19 cellular contexts compared by ENCODE assay signal in genomic region chr3:23734481-23734880, GRCh38.
DNase-seq lines count a peak whose midpoint lies in the region; ATAC-seq and TF ChIP-seq lines count a peak whose summit lies in the region.
"Had no signal": no experiment of that assay in that cellular context is flagged by ENCODE, and none has a peak within 500 bp of the region (broad histone marks: within the 10 kb centered on the region; RNA-seq: fewer than 3 reads in every experiment).

No MANE protein-coding gene starts in this region.

- H3K4me3 Mint-ChIP-seq in MCF 10A (ENCODE audit: unreplicated experiment) = no peak overlapping the region
- no peak overlapping the region for H3K4me3 Mint-ChIP-seq in stimulated activated naive CD8-positive, alpha-beta T cell treated with anti-CD3 and anti-CD28 coated beads, Interleukin-15, amount 100 ng/mL, for 72 hours
- H3K4me3 Mint-ChIP-seq: CD8-positive, alpha-beta memory T cell; HFFc6 had no signal

- peaks cover 11% of the 10 kb centered on the region for H3K4me1 Mint-ChIP-seq in MCF 10A (ENCODE audit: insufficient read depth, unreplicated experiment)
- peaks cover 3% of the 10 kb centered on the region for H3K4me1 Mint-ChIP-seq in stimulated activated naive CD8-positive, alpha-beta T cell treated with anti-CD3 and anti-CD28 coated beads, Interleukin-15, amount 100 ng/mL, for 72 hours
- H3K4me1 Mint-ChIP-seq: CD8-positive, alpha-beta memory T cell had no signal

- H3K36me3 ChIP-seq in mammary epithelial cell (ENCODE audit: insufficient read depth, low read length) (no peaks in the 10 kb centered on the region), RWPE2 (ENCODE audit: low read depth) (no peaks in the 10 kb centered on the region)
- H3K36me3 ChIP-seq: BLaER1, HAP-1 had no signal

- in situ Hi-C loops in mammary epithelial cell (cut with MboI; ENCODE audit: low sequenced_read_pairs in 2 of 2) = no loop called here

- H3K27ac ChIP-seq in mammary epithelial cell (ENCODE audit: insufficient read depth, low read depth, low read length) (no peak overlapping the region), RWPE2 (ENCODE audit: poor library complexity, severe bottlenecking) (no peak overlapping the region)
- H3K27ac ChIP-seq: 22Rv1, BLaER1, GM23248, HL-60 had no signal

- H3K4me1 ChIP-seq in mammary epithelial cell (ENCODE audit: insufficient read depth, low read length) (peaks cover 12% of the 10 kb centered on the region), RWPE2 (ENCODE audit: insufficient read depth, poor library complexity, severe bottlenecking) (peaks cover 19% of the 10 kb centered on the region)

- CTCF ChIA-PET in mammary epithelial cell (lab: Charles Lee; ENCODE audit: low non-redundant PET) (no interaction called here), MCF 10A (lab: Yijun Ruan, JAX) (no interaction called here)

- no peak overlapping the region for H3K27ac Mint-ChIP-seq in MCF 10A (ENCODE audit: low read depth, unreplicated experiment)
- no peak overlapping the region for H3K27ac Mint-ChIP-seq in stimulated activated naive CD8-positive, alpha-beta T cell treated with anti-CD3 and anti-CD28 coated beads, Interleukin-15, amount 100 ng/mL, for 72 hours
- H3K27ac Mint-ChIP-seq: CD8-positive, alpha-beta memory T cell; HFFc6 had no signal

- H3K9ac ChIP-seq in mammary epithelial cell (ENCODE audit: insufficient read depth, low read length) = no peak overlapping the region
- H3K9ac ChIP-seq: BLaER1, GM23248 had no signal

- no peaks in the 10 kb centered on the region for H4K20me1 ChIP-seq in mammary epithelial cell (ENCODE audit: insufficient read depth, low read length)
- H4K20me1 ChIP-seq: BLaER1 had no signal

- DNase-seq in mammary epithelial cell (peak; percentile 11), MCF 10A (ENCODE audit: unreplicated experiment) (no peak), RWPE2 (ENCODE audit: low spot score) (no peak), middle frontal gyrus (ENCODE audit: extremely low spot score, low spot score) (no peak)
- DNase-seq in stimulated activated naive CD8-positive, alpha-beta T cell treated with anti-CD3 and anti-CD28 coated beads, Interleukin-15, amount 100 ng/mL, for 72 hours = no peak
- DNase-seq: AML-193; Calu3; CD8-positive, alpha-beta memory T cell; DMS 273 treated with DMSO at 0.1 percent for 48 hours; GM23248; HFFc6 had no signal

- POLR2A ChIA-PET in MCF 10A (lab: Yijun Ruan, JAX) = interaction anchor here (0.6 kb wide), 1 partner anchor 106 kb away, joined by 3 read pairs; no protein-coding TSS in a partner anchor

- H3K4me2 ChIP-seq in mammary epithelial cell (ENCODE audit: insufficient read depth, low read depth, low read length) = no peak overlapping the region
- H3K4me2 ChIP-seq: BLaER1 had no signal

- peak; percentile 47; the same call in 1 of the 3 replicates for ATAC-seq in RWPE2 (ENCODE audit: low read depth)
- ATAC-seq in esophagus mucosa = peak; percentile 66
- no peak for ATAC-seq in stimulated activated naive CD8-positive, alpha-beta T cell treated with anti-CD3 and anti-CD28 coated beads, Interleukin-15, amount 100 ng/mL, for 72 hours
- ATAC-seq in GM21447 (IDR thresholded peaks at IDR 0.05; ENCODE audit: unreplicated experiment) = no peak
- ATAC-seq: GM12878, K562 had no signal

- no peak overlapping the region for H3K4me3 ChIP-seq in mammary epithelial cell (replicated peaks in 1 of 3; ENCODE audit: insufficient read depth in 1 of 3, low read depth in 2 of 3, low read length in 3 of 3)
- no peak overlapping the region for H3K4me3 ChIP-seq in RWPE2 (ENCODE audit: severe bottlenecking)
- H3K4me3 ChIP-seq: BLaER1, GM12878, GM23248, HAP-1, K562 had no signal

- TF ChIP-seq CTCF in mammary epithelial cell (conservative IDR thresholded peaks at IDR 0.05 in 1 of 2, IDR thresholded peaks at IDR 0.05 in 1 of 2; ENCODE audit: extremely low read depth in 1 of 2, insufficient read depth in 1 of 2, low read depth in 1 of 2, low read length in 2 of 2) (no peak), MCF 10A (IDR thresholded peaks at IDR 0.05; ENCODE audit: unreplicated experiment) (no peak), RWPE2 (IDR thresholded peaks at IDR 0.05; ENCODE audit: poor library complexity, severe bottlenecking) (no peak)

- H3K27me3 ChIP-seq in mammary epithelial cell (ENCODE audit: insufficient read depth, low read length) = no peaks in the 10 kb centered on the region
- H3K27me3 ChIP-seq in RWPE2 (ENCODE audit: insufficient read depth, poor library complexity, severe bottlenecking) = no peaks in the 10 kb centered on the region
- H3K27me3 ChIP-seq: BLaER1 had no signal

- intact Hi-C loops in mammary epithelial cell (cut with micrococcal nuclease) = no loop called here
- intact Hi-C loops in MCF 10A (cut with micrococcal nuclease) = no loop called here

- H3K27me3 Mint-ChIP-seq in MCF 10A (ENCODE audit: insufficient read depth, unreplicated experiment) = no peaks in the 10 kb centered on the region
- H3K27me3 Mint-ChIP-seq in stimulated activated naive CD8-positive, alpha-beta T cell treated with anti-CD3 and anti-CD28 coated beads, Interleukin-15, amount 100 ng/mL, for 72 hours = peaks cover 40% of the 10 kb centered on the region

- no peak overlapping the region for H2AFZ ChIP-seq in mammary epithelial cell (ENCODE audit: low read depth, low read length)
- H2AFZ ChIP-seq: GM23248 had no signal

- H3K79me2 ChIP-seq in mammary epithelial cell (ENCODE audit: insufficient read depth, low read length) = no peaks in the 10 kb centered on the region

- H3K9me3 Mint-ChIP-seq in MCF 10A (ENCODE audit: unreplicated experiment) = no peaks in the 10 kb centered on the region
- no peaks in the 10 kb centered on the region for H3K9me3 Mint-ChIP-seq in stimulated activated naive CD8-positive, alpha-beta T cell treated with anti-CD3 and anti-CD28 coated beads, Interleukin-15, amount 100 ng/mL, for 72 hours
- H3K9me3 Mint-ChIP-seq: HFFc6 had no signal

- dilution Hi-C loops in mammary epithelial cell (cut with HindIII; ENCODE audit: low sequenced_read_pairs) = no loop called here

- no TSS peak for BruUV-seq in mammary epithelial cell (replicated peaks; lab: Mats Ljungman, UMichigan)
- no TSS peak for BruUV-seq in MCF 10A (replicated peaks; lab: Mats Ljungman, UMichigan)

- no CpG with 5 or more reads among the region's 3 CpGs for WGBS in mammary epithelial cell (ENCODE audit: low coverage, missing lambda C conversion rate)

- H3K36me3 Mint-ChIP-seq in MCF 10A (ENCODE audit: insufficient read depth, unreplicated experiment) = no peaks in the 10 kb centered on the region
- H3K36me3 Mint-ChIP-seq: CD8-positive, alpha-beta memory T cell had no signal

- H3K9me3 ChIP-seq in mammary epithelial cell (replicated peaks; ENCODE audit: insufficient read depth, low read length) (no peaks in the 10 kb centered on the region), RWPE2 (ENCODE audit: severe bottlenecking) (no peaks in the 10 kb centered on the region)
- H3K9me3 ChIP-seq: BLaER1, HAP-1 had no signal

Comparison
In these comparisons a context has a peak if more than half of its experiments do, and no peak if none do; other contexts are left out.
1. ATAC-seq: peak in RWPE2 (single experiment) and esophagus mucosa (single experiment); none in stimulated activated naive CD8-positive, alpha-beta T cell treated with anti-CD3 and anti-CD28 coated beads, Interleukin-15, amount 100 ng/mL, for 72 hours (single experiment) and GM21447 (single experiment).